In genomic region chr5:78467744-78468357, GRCh38 we compare ENCODE assay signal across 8 cellular contexts.
DNase-seq lines count a peak whose midpoint lies in the region; ATAC-seq and TF ChIP-seq lines count a peak whose summit lies in the region.

No MANE protein-coding gene starts in this region.

- DNase-seq in GM12864 (ENCODE audit: low read depth) (peak; percentile 19), NCI-H460 (ENCODE audit: extremely low read depth, low read depth) (peak; percentile 21), coronary artery (ENCODE audit: low spot score) (no peak), lung microvascular endothelial cell (ENCODE audit: low read depth in 2 of 2) (peak; percentile 72), NCI-H2107 treated with DMSO at 0.1 percent for 48 hours (lab: John Stamatoyannopoulos, UW; ENCODE audit: unreplicated experiment) (no peak), NCI-H187 treated with DMSO at 0.1 percent for 48 hours (lab: John Stamatoyannopoulos, UW) (no peak)

- H3K4me3 ChIP-seq in GM12864 (ENCODE audit: low read depth, low read length) (no peak overlapping the region), coronary artery (no peak overlapping the region)

- H3K27ac ChIP-seq in 22Rv1: no peak overlapping the region
- no peak overlapping the region for H3K27ac ChIP-seq in coronary artery

- no peak for ATAC-seq in HG03097 (IDR thresholded peaks at IDR 0.05; ENCODE audit: low FRiP score, unreplicated experiment)

- peak; percentile 87 for TF ChIP-seq CTCF in 22Rv1 (IDR thresholded peaks at IDR 0.05)
- peak; percentile 64 for TF ChIP-seq CTCF in GM12864 (IDR thresholded peaks at IDR 0.05; ENCODE audit: low read depth, low read length, missing control alignments)
- TF ChIP-seq CTCF in coronary artery (IDR thresholded peaks at IDR 0.05): peak; percentile 51

Comparison
In these comparisons a context has a peak if more than half of its experiments do, and no peak if none do; other contexts are left out.
1. DNase-seq: peak in GM12864 (single experiment), NCI-H460 (single experiment) and lung microvascular endothelial cell (2 of 2); none in coronary artery (single experiment), NCI-H2107 treated with DMSO at 0.1 percent for 48 hours (single experiment) and NCI-H187 treated with DMSO at 0.1 percent for 48 hours (single experiment).
2. Peak in every context shown above with its lines, with median percentiles within 50 percentile points of each other: CTCF ChIP-seq.